In the genomic region with DNA sequence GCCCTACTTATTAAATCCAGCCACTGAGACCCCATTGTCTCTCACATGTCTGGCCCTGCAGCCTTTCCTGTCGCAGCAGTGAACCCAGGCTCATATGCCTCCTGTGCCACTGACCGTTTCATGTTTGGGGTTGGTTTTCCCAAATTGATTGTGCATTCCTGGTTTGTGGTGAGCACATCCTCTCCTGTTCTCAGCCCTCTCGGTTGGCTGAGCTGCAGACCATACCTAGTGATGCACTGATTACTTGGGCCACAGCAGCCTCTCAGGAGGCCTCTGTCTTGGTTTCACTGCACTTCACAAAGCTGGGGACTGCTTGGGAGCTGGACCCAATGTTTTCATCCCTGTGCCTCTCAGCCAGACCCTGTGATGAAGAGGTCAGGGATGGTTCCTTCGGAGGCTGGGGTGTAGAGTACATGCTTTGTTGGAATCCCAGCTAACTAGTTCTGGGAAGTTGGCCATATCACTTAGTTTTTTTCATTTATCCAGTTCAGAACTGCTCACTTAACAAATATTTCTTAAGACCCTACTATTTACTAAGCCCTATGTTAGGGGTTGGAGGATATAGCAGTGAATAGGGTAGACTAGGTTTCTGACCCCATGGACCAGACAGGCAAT, we compare ENCODE assay signal across 28 cellular contexts. TPM values are rescaled to one million over a fixed set of nuclear protein-coding genes. Genes with fewer than 3 reads are reported as not detected.
A peak's percentile ranks its signal among the peaks of the same experiment; 100 is the strongest.
DNase-seq lines count a peak whose midpoint lies in the region; ATAC-seq and TF ChIP-seq lines count a peak whose summit lies in the region.
"Had no signal": no experiment of that assay in that cellular context is flagged by ENCODE, and none has a peak within 500 bp of the region (broad histone marks: within the 10 kb centered on the region; RNA-seq: fewer than 3 reads in every experiment).

No MANE protein-coding gene starts in this region.

- ATAC-seq in gastroesophageal sphincter, result no peak
- ATAC-seq: activated CD4-positive, alpha-beta T cell treated with anti-CD3 and anti-CD28 coated beads for 36 hours; activated CD8-positive, alpha-beta T cell treated with anti-CD3 and anti-CD28 coated beads, Interleukin-2, amount 10 ng/mL, durations not matched to agents 7 days and 5 days; HepG2; stimulated activated effector memory CD8-positive, alpha-beta T cell treated with anti-CD3 and anti-CD28 coated beads, Interleukin-12 subunit alpha, Interleukin-12 subunit beta, amount 100 ng/mL, for 72 hours had no signal

- peak overlapping the region; percentile 56 for H3K27ac Mint-ChIP-seq in osteocyte (ENCODE audit: unreplicated experiment)
- H3K27ac Mint-ChIP-seq: activated CD4-positive, alpha-beta T cell treated with anti-CD3 and anti-CD28 coated beads for 36 hours; activated CD8-positive, alpha-beta T cell treated with anti-CD3 and anti-CD28 coated beads, Interleukin-2, amount 10 ng/mL, durations not matched to agents 7 days and 5 days; activated naive CD4-positive, alpha-beta T cell treated with anti-CD3 and anti-CD28 coated beads, Interleukin-2, amount 50 U/mL, for 24 hours; activated T-helper 2 cell treated with anti-CD3 and anti-CD28 coated beads, Interferon-gamma antibody, Interleukin-2, Interleukin-4, amounts not matched to agents 10 μg/mL and 5 μg/mL and 100 μg/mL, durations not matched to agents 14 hours and 24 hours and 36 hours; memory B cell; naive B cell had no signal

- H3K4me1 Mint-ChIP-seq in osteocyte (ENCODE audit: unreplicated experiment), result peaks cover 71% of the 10 kb centered on the region
- H3K4me1 Mint-ChIP-seq: activated CD4-positive, alpha-beta T cell treated with anti-CD3 and anti-CD28 coated beads for 36 hours; activated naive CD4-positive, alpha-beta T cell treated with anti-CD3 and anti-CD28 coated beads, Interleukin-2, amount 50 U/mL, for 24 hours; memory B cell; naive B cell; stimulated activated effector memory CD8-positive, alpha-beta T cell treated with anti-CD3 and anti-CD28 coated beads, Interleukin-12 subunit alpha, Interleukin-12 subunit beta, amount 100 ng/mL, for 72 hours had no signal

- no peak overlapping the region for H3K4me3 Mint-ChIP-seq in osteocyte (ENCODE audit: unreplicated experiment)
- H3K4me3 Mint-ChIP-seq: activated CD4-positive, alpha-beta T cell treated with anti-CD3 and anti-CD28 coated beads for 36 hours; activated CD8-positive, alpha-beta T cell treated with anti-CD3 and anti-CD28 coated beads, Interleukin-2, amount 10 ng/mL, durations not matched to agents 7 days and 5 days; activated naive CD4-positive, alpha-beta T cell treated with anti-CD3 and anti-CD28 coated beads, Interleukin-2, amount 50 U/mL, for 24 hours; memory B cell; naive B cell; stimulated activated effector memory CD8-positive, alpha-beta T cell treated with anti-CD3 and anti-CD28 coated beads, Interleukin-12 subunit alpha, Interleukin-12 subunit beta, amount 100 ng/mL, for 72 hours had no signal

- TF ChIP-seq POLR2A in gastroesophageal sphincter (IDR thresholded peaks at IDR 0.05), result no peak
- no peak for TF ChIP-seq POLR2A in transverse colon (IDR thresholded peaks at IDR 0.05)

- intact Hi-C loops in transverse colon (cut with DNase I; ENCODE audit: low total_unique reads), result loop anchor here (10.0 kb wide), 1 partner anchor 47 kb away; no protein-coding TSS in a partner anchor

- WGBS in gastroesophageal sphincter (ENCODE audit: low coverage in 1 of 2), 2 donors, result 60 to 79% methylated on average over 2 of the region's 4 CpGs
- 57 to 65% methylated on average over 1 to 4 of the region's 4 CpGs for WGBS in transverse colon (ENCODE audit: low coverage in 1 of 2), 2 donors

- peaks cover 2% of the 10 kb centered on the region for H3K36me3 Mint-ChIP-seq in osteocyte (ENCODE audit: unreplicated experiment)
- H3K36me3 Mint-ChIP-seq: activated naive CD4-positive, alpha-beta T cell treated with anti-CD3 and anti-CD28 coated beads, Interleukin-2, amount 50 U/mL, for 24 hours; memory B cell; naive B cell; stimulated activated effector memory CD8-positive, alpha-beta T cell treated with anti-CD3 and anti-CD28 coated beads, Interleukin-12 subunit alpha, Interleukin-12 subunit beta, amount 100 ng/mL, for 72 hours had no signal

- H3K36me3 ChIP-seq in adipocyte (ENCODE audit: control insufficient read depth, insufficient read depth, low read length, severe bottlenecking) (no peaks in the 10 kb centered on the region), gastroesophageal sphincter (no peaks in the 10 kb centered on the region), transverse colon (no peaks in the 10 kb centered on the region)
- H3K36me3 ChIP-seq: BLaER1, SJCRH30 had no signal

- no peaks in the 10 kb centered on the region for H3K9me3 Mint-ChIP-seq in osteocyte (ENCODE audit: unreplicated experiment)
- H3K9me3 Mint-ChIP-seq: activated naive CD4-positive, alpha-beta T cell treated with anti-CD3 and anti-CD28 coated beads, Interleukin-2, amount 50 U/mL, for 24 hours; activated T-helper 2 cell treated with anti-CD3 and anti-CD28 coated beads, Interferon-gamma antibody, Interleukin-2, Interleukin-4, amounts not matched to agents 10 μg/mL and 5 μg/mL and 100 μg/mL, durations not matched to agents 14 hours and 24 hours and 36 hours; memory B cell; stimulated activated effector memory CD8-positive, alpha-beta T cell treated with anti-CD3 and anti-CD28 coated beads, Interleukin-12 subunit alpha, Interleukin-12 subunit beta, amount 100 ng/mL, for 72 hours had no signal

- peak overlapping the region; percentile 91 to 99 (median 96) for H3K27ac ChIP-seq in gastroesophageal sphincter
- peak overlapping the region; percentile 82 to 99 (median 92) for H3K27ac ChIP-seq in transverse colon
- H3K27ac ChIP-seq: BLaER1, SJCRH30 had no signal

- no peaks in the 10 kb centered on the region for H3K27me3 Mint-ChIP-seq in osteocyte (ENCODE audit: unreplicated experiment)

- TF ChIP-seq EP300 in gastroesophageal sphincter (IDR thresholded peaks at IDR 0.05) (no peak), transverse colon (IDR thresholded peaks at IDR 0.05; ENCODE audit: low read depth) (no peak)

- no peak overlapping the region for H3K4me3 ChIP-seq in adipocyte (ENCODE audit: low read length)
- no peak overlapping the region for H3K4me3 ChIP-seq in gastroesophageal sphincter
- no peak overlapping the region for H3K4me3 ChIP-seq in transverse colon
- H3K4me3 ChIP-seq: BLaER1, SJCRH30 had no signal

- H3K27me3 ChIP-seq in adipocyte (replicated peaks; ENCODE audit: control insufficient read depth, insufficient read depth, low read length) (no peaks in the 10 kb centered on the region), gastroesophageal sphincter (no peaks in the 10 kb centered on the region), transverse colon (no peaks in the 10 kb centered on the region)
- H3K27me3 ChIP-seq: BLaER1, SJCRH30 had no signal

- TF ChIP-seq CTCF in gastroesophageal sphincter (IDR thresholded peaks at IDR 0.05), result no peak
- TF ChIP-seq CTCF in osteocyte (IDR thresholded peaks at IDR 0.05), result no peak
- no peak for TF ChIP-seq CTCF in transverse colon (IDR thresholded peaks at IDR 0.05)
- TF ChIP-seq CTCF in GM10266 (IDR thresholded peaks at IDR 0.05; ENCODE audit: control insufficient read depth, insufficient read depth, low read depth, missing control alignments), result no peak

- H3K4me1 ChIP-seq in adipocyte (ENCODE audit: control insufficient read depth, insufficient read depth, low read length) (peaks cover 70% of the 10 kb centered on the region), gastroesophageal sphincter (peaks cover 39 to 98% (median 41%) of the 10 kb centered on the region in 3 donors), transverse colon (peaks cover 4 to 52% (median 19%) of the 10 kb centered on the region in 4 donors)
- H3K4me1 ChIP-seq: BLaER1 had no signal

- in situ Hi-C loops in transverse colon (cut with MboI; ENCODE audit: low pct_ligation_motif_present in 1 of 4, low pct_unique_long_range_greater_than_20kb in 1 of 4, low sequenced_read_pairs in 3 of 4), result loop anchor here in 1 of 4 donors (25.0 kb wide), 1 partner anchor 479 kb away; no protein-coding TSS in a partner anchor

- H3K9me3 ChIP-seq in adipocyte (ENCODE audit: control insufficient read depth, low read length), result no peaks in the 10 kb centered on the region
- H3K9me3 ChIP-seq in gastroesophageal sphincter, result no peaks in the 10 kb centered on the region
- no peaks in the 10 kb centered on the region for H3K9me3 ChIP-seq in transverse colon
- H3K9me3 ChIP-seq: BLaER1, SJCRH30 had no signal

- DNase-seq in adipocyte (ENCODE audit: low read depth), result no peak
- DNase-seq in osteocyte (ENCODE audit: extremely low spot score, unreplicated experiment), result no peak
- no peak for DNase-seq in transverse colon
- DNase-seq in GM10266 (ENCODE audit: extremely low spot score), result no peak
- no peak for DNase-seq in NCI-H510A (lab: John Stamatoyannopoulos, UW)
- DNase-seq in NCI-H345 (lab: John Stamatoyannopoulos, UW), result no peak
- DNase-seq: activated CD4-positive, alpha-beta T cell treated with anti-CD3 and anti-CD28 coated beads for 36 hours; activated CD8-positive, alpha-beta T cell treated with anti-CD3 and anti-CD28 coated beads, Interleukin-2, amount 10 ng/mL, durations not matched to agents 7 days and 5 days; amygdala; DMS153; effector CD4-positive, alpha-beta T cell; glutamatergic neuron; H7; Kasumi-1; naive B cell; NCI-H1436; NCI-H2081 treated with DMSO at 0.1 percent for 48 hours; NCI-H446; nucleus accumbens; SJCRH30; T-helper 9 cell had no signal

- peak overlapping the region; percentile 88 for H3K9ac ChIP-seq in adipocyte (ENCODE audit: low read length)
- H3K9ac ChIP-seq: BLaER1 had no signal

RNA-seq across cellular contexts. Expression of gene PARVA, which starts 30.9 kb away (rescaled TPM):
- 100 to 1,000 TPM; 167 to 245 (median 240) TPM for total RNA-seq in gastroesophageal sphincter
- 144 and 148 TPM in 2 replicates for total RNA-seq in osteocyte
- 10 to 100 TPM; 34.3 to 82.0 (median 45.1) TPM for total RNA-seq in transverse colon
- total RNA-seq: activated CD8-positive, alpha-beta T cell treated with anti-CD3 and anti-CD28 coated beads, Interleukin-2, amount 10 ng/mL, durations not matched to agents 7 days and 5 days; activated T-helper 2 cell treated with anti-CD3 and anti-CD28 coated beads, Interferon-gamma antibody, Interleukin-2, Interleukin-4, amounts not matched to agents 10 μg/mL and 5 μg/mL and 100 μg/mL, durations not matched to agents 14 hours and 24 hours and 36 hours had no signal
